In genomic region chr2:153497938-153498629, GRCh38 we compare ENCODE assay signal across 2 cellular contexts.
TF ChIP-seq lines count a peak whose summit lies in the region.

No MANE protein-coding gene starts in this region.

TF ChIP-seq in A549, 52 proteins besides CTCF, POLR2A, EP300 and RAD21:
- TF ChIP-seq NPAS2 (CRISPR knock-in tag; IDR thresholded peaks at IDR 0.05; ENCODE audit: borderline replicate concordance) (no peak), E2F6 (IDR thresholded peaks at IDR 0.05; ENCODE audit: borderline replicate concordance, low read depth) (no peak), EHMT2 (IDR thresholded peaks at IDR 0.05; ENCODE audit: low read depth) (no peak), ZSCAN20 (CRISPR knock-in tag; IDR thresholded peaks at IDR 0.05) (no peak), ZFP36 (IDR thresholded peaks at IDR 0.05; ENCODE audit: borderline replicate concordance, partially characterized antibody) (no peak), CBX2 (IDR thresholded peaks at IDR 0.05; ENCODE audit: borderline replicate concordance, low read depth) (no peak), HOXA7 (CRISPR knock-in tag; IDR thresholded peaks at IDR 0.05) (no peak), HDAC2 (IDR thresholded peaks at IDR 0.05) (no peak), RARB (CRISPR knock-in tag; IDR thresholded peaks at IDR 0.05) (no peak), JUNB (IDR thresholded peaks at IDR 0.05) (no peak), ZC3H11A (IDR thresholded peaks at IDR 0.05) (no peak)

TF ChIP-seq in H1, 55 proteins besides CTCF, POLR2A, EP300 and RAD21 (continued from another document):
- TF ChIP-seq KDM4A (IDR thresholded peaks at IDR 0.05; ENCODE audit: low read depth, low read length, severe bottlenecking): no peak
- no peak for TF ChIP-seq ATF2 (IDR thresholded peaks at IDR 0.05; ENCODE audit: low read length)
- no peak for TF ChIP-seq CHD1 (IDR thresholded peaks at IDR 0.05; ENCODE audit: low read depth, low read length)
- no peak for TF ChIP-seq TAF1 (IDR thresholded peaks at IDR 0.05; ENCODE audit: low read depth, low read length)
- no peak for TF ChIP-seq MAFK (IDR thresholded peaks at IDR 0.05; ENCODE audit: low read depth, low read length)
- no peak for TF ChIP-seq BRCA1 (IDR thresholded peaks at IDR 0.05; ENCODE audit: low read depth, low read length)
- TF ChIP-seq USF2 (IDR thresholded peaks at IDR 0.05; ENCODE audit: low read length): no peak
- no peak for TF ChIP-seq YY1 (IDR thresholded peaks at IDR 0.05; ENCODE audit: low read depth, low read length)
- no peak for TF ChIP-seq ASH2L (IDR thresholded peaks at IDR 0.05; ENCODE audit: low read length)
- no peak for TF ChIP-seq SP2 (IDR thresholded peaks at IDR 0.05; ENCODE audit: low read length)
